In the genomic region with DNA sequence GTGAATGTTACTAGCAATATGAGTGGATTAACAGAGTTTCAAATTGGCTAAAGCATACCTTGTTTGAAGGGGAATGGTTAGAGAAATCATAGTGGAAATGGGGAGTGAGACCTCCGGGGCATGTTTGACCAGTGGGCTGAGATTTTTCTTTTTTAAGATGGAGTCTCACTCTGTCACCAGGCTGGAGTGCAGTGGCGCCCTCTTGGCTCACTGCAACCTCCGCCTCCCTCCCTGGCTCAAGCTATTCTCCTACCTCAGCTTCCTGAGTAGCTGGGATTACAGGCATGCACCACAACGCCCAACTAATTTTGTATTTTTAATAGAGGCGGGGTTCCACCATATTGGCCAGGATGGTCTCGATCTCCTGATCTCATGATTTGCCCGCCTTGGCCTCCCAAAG, we compare ENCODE assay signal across 25 cellular contexts. TPM values are rescaled to one million over a fixed set of nuclear protein-coding genes. Genes with fewer than 3 reads are reported as not detected.
"Had no signal": no experiment of that assay in that cellular context is flagged by ENCODE, and none has a peak within 500 bp of the region (broad histone marks: within the 10 kb centered on the region; RNA-seq: fewer than 3 reads in every experiment).

No MANE protein-coding gene starts in this region.

- ATAC-seq: Panc1, PC-3, SK-N-SH treated with all-trans-retinoic acid at 6 μM for 48 hours had no signal

- H3K4me3 ChIP-seq: MG63, SJCRH30 had no signal

- H3K27ac ChIP-seq: HL-60, RWPE1, SJCRH30 had no signal

- DNase-seq: Karpas-422, KBM-7, MG63, NCI-H1092, NCI-H1105 treated with DMSO at 0.1 percent for 48 hours, NCI-H1417 treated with DMSO at 0.1 percent for 48 hours, NCI-H146, NCI-H1694 treated with DMSO at 0.1 percent for 48 hours, NCI-H1930, NCI-H2081, NCI-H2107, NCI-H226, NCI-H446, NCI-H510A, NCI-H524 treated with DMSO at 0.1 percent for 48 hours, NCI-H69, NCI-H774, PC-3, SHP77 treated with DMSO at 0.1 percent for 48 hours, T-helper 1 cell had no signal

- H3K27me3 ChIP-seq: MG63, SJCRH30 had no signal

- H3K9me3 ChIP-seq: MG63, SJCRH30 had no signal

- H3K36me3 ChIP-seq: MG63, SJCRH30 had no signal

RNA-seq across cellular contexts. Expression of gene CDRT15, which starts 9.6 kb away (rescaled TPM):
- total RNA-seq: PC-3 had no signal
